In genomic region chr6:939526-940252, GRCh38 we compare ENCODE assay signal across 16 cellular contexts.
DNase-seq lines count a peak whose midpoint lies in the region; ATAC-seq and TF ChIP-seq lines count a peak whose summit lies in the region.
"Had no signal": no experiment of that assay in that cellular context is flagged by ENCODE, and none has a peak within 500 bp of the region (broad histone marks: within the 10 kb centered on the region; RNA-seq: fewer than 3 reads in every experiment).

No MANE protein-coding gene starts in this region.

- intact Hi-C loops in mucosa of descending colon (cut with DNase I, micrococcal nuclease) (no loop called here), lower lobe of right lung (cut with DNase I) (no loop called here)

- H3K27ac ChIP-seq in lower lobe of right lung: no peak overlapping the region
- H3K27ac ChIP-seq: BLaER1 treated with 17β-estradiol and CSF1 and Interleukin-3, amounts not matched to agents 10 nM and 100 nM; Peyer's patch had no signal

- H3K36me3 ChIP-seq in mucosa of descending colon (ENCODE audit: low read depth): no peaks in the 10 kb centered on the region
- H3K36me3 ChIP-seq in lower lobe of right lung: no peaks in the 10 kb centered on the region
- H3K36me3 ChIP-seq: BLaER1 treated with 17β-estradiol and CSF1 and Interleukin-3, amounts not matched to agents 10 nM and 100 nM; Peyer's patch had no signal

- DNase-seq in ACHN (peak; percentile 2), M059J (ENCODE audit: low read depth) (peak; percentile 18), mucosa of descending colon (peak in 1 of 3 donors; percentile 5), lower lobe of right lung (no peak), CD1c-positive myeloid dendritic cell (ENCODE audit: extremely low spot score) (no peak), NOMO-1 (lab: John Stamatoyannopoulos, UW; ENCODE audit: unreplicated experiment in 2 of 2) (no peak), NCI-H1694 (lab: John Stamatoyannopoulos, UW) (no peak)
- DNase-seq: CD8-positive, alpha-beta memory T cell; NCI-H1048; NCI-H1436; NCI-H2029; NCI-H526; Peyer's patch had no signal

- peak; percentile 52 for ATAC-seq in esophagus mucosa
- ATAC-seq in mucosa of descending colon: peak; percentile 50
- no peak for ATAC-seq in lower lobe of right lung
- ATAC-seq: Right ventricle myocardium inferior had no signal

- H3K4me1 ChIP-seq in mucosa of descending colon (ENCODE audit: low read depth) (no peaks in the 10 kb centered on the region), lower lobe of right lung (no peaks in the 10 kb centered on the region)
- H3K4me1 ChIP-seq: Peyer's patch had no signal

- H3K9me3 ChIP-seq in mucosa of descending colon (no peaks in the 10 kb centered on the region), lower lobe of right lung (peaks cover 3% of the 10 kb centered on the region)
- H3K9me3 ChIP-seq: BLaER1 treated with 17β-estradiol and CSF1 and Interleukin-3, amounts not matched to agents 10 nM and 100 nM; Peyer's patch had no signal

- H3K4me3 ChIP-seq in mucosa of descending colon (no peak overlapping the region), lower lobe of right lung (no peak overlapping the region)
- H3K4me3 ChIP-seq: BLaER1 treated with 17β-estradiol and CSF1 and Interleukin-3, amounts not matched to agents 10 nM and 100 nM; Peyer's patch had no signal

- H3K27me3 ChIP-seq in lower lobe of right lung (ENCODE audit: low read depth): peaks cover 4% of the 10 kb centered on the region
- H3K27me3 ChIP-seq: BLaER1 treated with 17β-estradiol and CSF1 and Interleukin-3, amounts not matched to agents 10 nM and 100 nM; Peyer's patch had no signal

- in situ Hi-C loops in ACHN (cut with HindIII; ENCODE audit: low pct_ligation_motif_present, low pct_unique_long_range_greater_than_20kb, low sequenced_read_pairs): no loop called here

- no peak for TF ChIP-seq CTCF in mucosa of descending colon (IDR thresholded peaks at IDR 0.05)
- no peak for TF ChIP-seq CTCF in lower lobe of right lung (IDR thresholded peaks at IDR 0.05)

Comparison
In these comparisons a context has a peak if more than half of its experiments do, and no peak if none do; other contexts are left out.
1. DNase-seq: peak in ACHN (single experiment) and M059J (single experiment); none in lower lobe of right lung (single experiment), CD1c-positive myeloid dendritic cell (single experiment), NOMO-1 (0 of 2) and NCI-H1694 (single experiment).
2. ATAC-seq: peak in esophagus mucosa (single experiment) and mucosa of descending colon (single experiment); none in lower lobe of right lung (0 of 2).